ENCODE assay signal across 12 cellular contexts in the genomic region with DNA sequence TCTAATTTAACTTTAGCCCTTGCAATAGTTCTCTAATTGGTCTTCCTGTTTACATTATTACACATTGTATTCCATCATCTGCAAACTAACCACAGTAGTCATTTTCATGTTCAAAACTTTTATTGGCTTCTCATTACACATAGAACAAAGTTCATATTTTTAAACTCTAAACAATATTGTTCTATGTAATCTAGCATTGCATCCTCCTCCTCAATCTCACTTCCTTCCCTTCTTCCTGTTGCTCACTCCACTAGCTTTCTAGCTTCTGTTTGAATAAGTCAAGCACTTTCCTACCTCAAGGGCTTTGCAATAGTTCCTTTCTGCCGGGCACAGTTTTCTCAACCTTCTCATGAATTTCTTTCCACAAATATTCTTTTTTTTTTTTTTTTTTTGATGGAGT. TPM values are rescaled to one million over a fixed set of nuclear protein-coding genes. Genes with fewer than 3 reads are reported as not detected.
DNase-seq lines count a peak whose midpoint lies in the region; ATAC-seq, FAIRE-seq and TF ChIP-seq lines count a peak whose summit lies in the region.
"Not testable (repeated sequence)": the region's sequence is repeated elsewhere in the genome, so short reads cannot be mapped to it uniquely, and the experiment has no call there.
"Had no signal": no experiment of that assay in that cellular context is flagged by ENCODE, and none has a peak within 500 bp of the region (broad histone marks: within the 10 kb centered on the region; RNA-seq: fewer than 3 reads in every experiment).

No MANE protein-coding gene starts in this region.

- peak overlapping the region; percentile 64 for H3K27ac Mint-ChIP-seq in activated CD4-positive, alpha-beta T cell treated with anti-CD3 and anti-CD28 coated beads, Interleukin-2, amount 10 ng/mL, durations not matched to agents 7 days and 5 days
- peak overlapping the region; percentile 68 to 76 for H3K27ac Mint-ChIP-seq in activated naive CD4-positive, alpha-beta T cell treated with anti-CD3 and anti-CD28 coated beads, Interleukin-2, amount 50 U/mL, for 72 hours
- H3K27ac Mint-ChIP-seq in osteocyte (ENCODE audit: unreplicated experiment) = peak overlapping the region; percentile 23

- not testable (repeated sequence) for H3K27me3 ChIP-seq in endothelial cell of umbilical vein (ENCODE audit: control insufficient read depth in 2 of 2, insufficient read depth in 2 of 2, low read length in 2 of 2); right lobe of liver

- not testable (repeated sequence) for H2AFZ ChIP-seq in endothelial cell of umbilical vein (ENCODE audit: low read depth, low read length)

- TF ChIP-seq POLR2A in A549 (IDR thresholded peaks at IDR 0.05; ENCODE audit: low read length); endothelial cell of umbilical vein (IDR thresholded peaks at IDR 0.05; ENCODE audit: low read depth, low read length); right lobe of liver (IDR thresholded peaks at IDR 0.05): not testable (repeated sequence)

- H3K4me2 ChIP-seq in A549 (peak overlapping the region; percentile 38; the same call in 1 of the 3 replicates), endothelial cell of umbilical vein (ENCODE audit: insufficient read depth, low read length) (peak overlapping the region; percentile 70)

- peaks cover 32% of the 10 kb centered on the region for H3K79me2 ChIP-seq in endothelial cell of umbilical vein (ENCODE audit: control insufficient read depth, insufficient read depth, low read length)

- not testable (repeated sequence) for BruUV-seq in endothelial cell of umbilical vein (replicated peaks; lab: Mats Ljungman, UMichigan)

- ATAC-seq in A549 (peak in 1 of 2 experiments; percentile 37; a peak in 2 of 6 replicates), GM18868 (IDR thresholded peaks at IDR 0.05; ENCODE audit: unreplicated experiment) (peak; percentile 46), right lobe of liver (peak; percentile 58 to 77 (median 64))
- not testable (repeated sequence) for ATAC-seq in activated naive CD4-positive, alpha-beta T cell treated with anti-CD3 and anti-CD28 coated beads, Interleukin-2, amount 50 U/mL, for 72 hours

- H3K4me3 ChIP-seq in A549; endothelial cell of umbilical vein (replicated peaks in 1 of 3; ENCODE audit: insufficient read depth in 1 of 3, low read depth in 1 of 3, low read length in 3 of 3); right lobe of liver: not testable (repeated sequence)

- TF ChIP-seq RAD21 in A549 (conservative IDR thresholded peaks at IDR 0.05 in 1 of 2, IDR thresholded peaks at IDR 0.05 in 1 of 2) = not testable (repeated sequence)

- not testable (repeated sequence) for H3K36me3 ChIP-seq in endothelial cell of umbilical vein (ENCODE audit: control insufficient read depth in 2 of 2, extremely low read depth in 1 of 2, insufficient read depth in 2 of 2, low read length in 2 of 2); right lobe of liver

- TF ChIP-seq CTCF in A549 (IDR thresholded peaks at IDR 0.05); endothelial cell of umbilical vein (IDR thresholded peaks at IDR 0.05; ENCODE audit: extremely low read depth in 1 of 2, insufficient read depth in 1 of 2, low read depth in 1 of 2, low read length in 2 of 2); right lobe of liver (IDR thresholded peaks at IDR 0.05); osteocyte (IDR thresholded peaks at IDR 0.05): not testable (repeated sequence)

- not testable (repeated sequence) for H3K9ac ChIP-seq in endothelial cell of umbilical vein (replicated peaks; ENCODE audit: extremely low read depth, insufficient read depth, low read length)

- H3K27me3 Mint-ChIP-seq in activated CD4-positive, alpha-beta T cell treated with anti-CD3 and anti-CD28 coated beads, Interleukin-2, amount 10 ng/mL, durations not matched to agents 7 days and 5 days; osteocyte (ENCODE audit: unreplicated experiment): not testable (repeated sequence)

- H3K4me1 ChIP-seq in A549 (peaks cover 47% of the 10 kb centered on the region), endothelial cell of umbilical vein (ENCODE audit: control insufficient read depth, extremely low read depth, insufficient read depth, low read length) (peaks cover 42% of the 10 kb centered on the region), right lobe of liver (peaks cover 0 to 18% (median 2%) of the 10 kb centered on the region in 4 donors)

- not testable (repeated sequence) for H4K20me1 ChIP-seq in endothelial cell of umbilical vein (replicated peaks; ENCODE audit: control insufficient read depth, extremely low read depth, insufficient read depth, low read length)

- DNase-seq in A549 (ENCODE audit: low read depth in 1 of 2, low spot score in 1 of 2); activated CD4-positive, alpha-beta T cell treated with anti-CD3 and anti-CD28 coated beads, Interleukin-2, amount 10 ng/mL, durations not matched to agents 7 days and 5 days; activated naive CD4-positive, alpha-beta T cell treated with anti-CD3 and anti-CD28 coated beads, Interleukin-2, amount 50 U/mL, for 72 hours (ENCODE audit: low spot score in 2 of 2); endothelial cell of umbilical vein (ENCODE audit: low read depth, low spot score); right lobe of liver; osteocyte (ENCODE audit: extremely low spot score, unreplicated experiment): not testable (repeated sequence)
- peak; percentile 49 for DNase-seq in NOMO-1 treated with DMSO at 0.1 percent for 48 hours (lab: John Stamatoyannopoulos, UW; ENCODE audit: unreplicated experiment)

- POLR2A ChIA-PET in A549 (lab: Yijun Ruan, JAX); activated CD4-positive, alpha-beta T cell treated with anti-CD3 and anti-CD28 coated beads, Interleukin-2, amount 10 ng/mL, durations not matched to agents 7 days and 5 days (lab: Charles Lee); endothelial cell of umbilical vein (lab: Charles Lee): not testable (repeated sequence)

- peaks cover 15% of the 10 kb centered on the region for H3K36me3 Mint-ChIP-seq in activated CD4-positive, alpha-beta T cell treated with anti-CD3 and anti-CD28 coated beads, Interleukin-2, amount 10 ng/mL, durations not matched to agents 7 days and 5 days (ENCODE audit: low read depth)
- H3K36me3 Mint-ChIP-seq in activated naive CD4-positive, alpha-beta T cell treated with anti-CD3 and anti-CD28 coated beads, Interleukin-2, amount 50 U/mL, for 72 hours; osteocyte (ENCODE audit: unreplicated experiment): not testable (repeated sequence)

- WGBS in A549 (ENCODE audit: missing lambda C conversion rate) = no CpG with 5 or more reads among the region's 1 CpG
- WGBS in right lobe of liver (ENCODE audit: insufficient coverage, low coverage, low lambda C conversion rate, missing lambda C conversion rate) = 67% methylated on average over 1 of the region's 1 CpG

- not testable (repeated sequence) for H3K9me3 Mint-ChIP-seq in activated CD4-positive, alpha-beta T cell treated with anti-CD3 and anti-CD28 coated beads, Interleukin-2, amount 10 ng/mL, durations not matched to agents 7 days and 5 days; activated naive CD4-positive, alpha-beta T cell treated with anti-CD3 and anti-CD28 coated beads, Interleukin-2, amount 50 U/mL, for 72 hours; osteocyte (ENCODE audit: unreplicated experiment)

- peaks cover 31% of the 10 kb centered on the region for H3K4me1 Mint-ChIP-seq in activated CD4-positive, alpha-beta T cell treated with anti-CD3 and anti-CD28 coated beads, Interleukin-2, amount 10 ng/mL, durations not matched to agents 7 days and 5 days
- peaks cover 32% of the 10 kb centered on the region for H3K4me1 Mint-ChIP-seq in osteocyte (ENCODE audit: unreplicated experiment)

- intact Hi-C loops in endothelial cell of umbilical vein (cut with micrococcal nuclease); right lobe of liver (cut with DNase I): not testable (repeated sequence)

- FAIRE-seq in A549 (lab: Jason Lieb, UNC) = not testable (repeated sequence)
- peak; percentile 97 for FAIRE-seq in endothelial cell of umbilical vein (lab: Jason Lieb, UNC)

- CTCF ChIA-PET in A549 (lab: Yijun Ruan, JAX); activated CD4-positive, alpha-beta T cell treated with anti-CD3 and anti-CD28 coated beads, Interleukin-2, amount 10 ng/mL, durations not matched to agents 7 days and 5 days (lab: Charles Lee); endothelial cell of umbilical vein (lab: Charles Lee): not testable (repeated sequence)

- H3K9me3 ChIP-seq in A549; endothelial cell of umbilical vein (replicated peaks; ENCODE audit: control insufficient read depth, insufficient read depth, low read length); right lobe of liver: not testable (repeated sequence)

- TF ChIP-seq EP300 in A549 (IDR thresholded peaks at IDR 0.05) = not testable (repeated sequence)

- dilution Hi-C loops in endothelial cell of umbilical vein (cut with MboI; ENCODE audit: extremely low pct_ligation_motif_present, low sequenced_read_pairs) = not testable (repeated sequence)

- H3K9me1 ChIP-seq in endothelial cell of umbilical vein (replicated peaks; ENCODE audit: control insufficient read depth, extremely low read depth, insufficient read depth, low read length) = not testable (repeated sequence)

- not testable (repeated sequence) for H3K4me3 Mint-ChIP-seq in activated CD4-positive, alpha-beta T cell treated with anti-CD3 and anti-CD28 coated beads, Interleukin-2, amount 10 ng/mL, durations not matched to agents 7 days and 5 days; osteocyte (ENCODE audit: unreplicated experiment)

- not testable (repeated sequence) for H3K27ac ChIP-seq in A549, right lobe of liver
- H3K27ac ChIP-seq in endothelial cell of umbilical vein (ENCODE audit: insufficient read depth, low read depth, low read length) = peak overlapping the region; percentile 53

RNA-seq across cellular contexts. Expression of gene POMZP3, which starts 38.5 kb away (rescaled TPM):
- polyA plus RNA-seq in A549 (2011; rRNA removed) = 10.6 and 14.7 TPM in 2 replicates
- polyA plus RNA-seq in A549 (2012; cell fraction: cytosol; rRNA removed) = 8.1 and 9.5 TPM in 2 replicates
- polyA plus RNA-seq in A549 (2012; cell fraction: nucleus; rRNA removed) = 7.8 and 9.1 TPM in 2 replicates
- polyA plus RNA-seq in A549 (2017; fragmentation: RNase III; extraction: RNeasy Plus Mini Kit Qiagen cat#74134 plus additional on column Dnase treatment) = 17.4 to 18.6 TPM (median 17.6 TPM) in 3 replicates
- polyA minus RNA-seq in A549 (2011; rRNA and poly(A)+ RNA removed) = 23.0 and 26.2 TPM in 2 replicates
- 10 to 100 TPM; 11.3 to 12.4 TPM for total RNA-seq in activated CD4-positive, alpha-beta T cell treated with anti-CD3 and anti-CD28 coated beads, Interleukin-2, amount 10 ng/mL, durations not matched to agents 7 days and 5 days
- 10 to 100 TPM in 1 of 2 donors, 1 to 10 TPM in 1; 7.9 to 12.3 TPM for total RNA-seq in activated naive CD4-positive, alpha-beta T cell treated with anti-CD3 and anti-CD28 coated beads, Interleukin-2, amount 50 U/mL, for 72 hours
- total RNA-seq in endothelial cell of umbilical vein = 9.8 and 20.8 TPM in 2 replicates
- 12.7 and 13.5 TPM in 2 replicates for polyA plus RNA-seq in endothelial cell of umbilical vein
- polyA plus RNA-seq in endothelial cell of umbilical vein (2011; cell fraction: cytosol; rRNA removed) = 8.5 and 8.7 TPM in 2 replicates
- polyA plus RNA-seq in endothelial cell of umbilical vein (2011; cell fraction: nucleus; rRNA removed) = 5.6 and 8.2 TPM in 2 replicates
- 4.6 TPM in 2 replicates for polyA plus RNA-seq in endothelial cell of umbilical vein (2012)
- 17.1 and 18.0 TPM in 2 replicates for polyA minus RNA-seq in endothelial cell of umbilical vein
- 4.7 TPM for polyA minus RNA-seq in endothelial cell of umbilical vein (2011; cell fraction: cytosol; rRNA and poly(A)+ RNA removed)
- polyA minus RNA-seq in endothelial cell of umbilical vein (2011; cell fraction: nucleus; rRNA and poly(A)+ RNA removed) = 8.2 and 10.3 TPM in 2 replicates
- 1 to 10 TPM; 2.0 to 3.8 (median 2.6) TPM for total RNA-seq in right lobe of liver
- 9.6 and 11.4 TPM in 2 replicates for total RNA-seq in osteocyte

RNA-seq across cellular contexts. Expression of gene SPDYE16, which starts 45.5 kb away (rescaled TPM):
- polyA plus RNA-seq in A549 (2011; rRNA removed) (not detected in 2 replicates), A549 (2017; fragmentation: RNase III; extraction: RNeasy Plus Mini Kit Qiagen cat#74134 plus additional on column Dnase treatment) (not detected in 3 replicates), endothelial cell of umbilical vein (0.03 and 0.24 TPM in 2 replicates)
- not detected in 2 replicates for polyA plus RNA-seq in A549 (2012; cell fraction: cytosol; rRNA removed)
- not detected in 2 replicates for polyA plus RNA-seq in A549 (2012; cell fraction: nucleus; rRNA removed)
- not detected in 2 replicates for polyA minus RNA-seq in A549 (2011; rRNA and poly(A)+ RNA removed)
- total RNA-seq in activated CD4-positive, alpha-beta T cell treated with anti-CD3 and anti-CD28 coated beads, Interleukin-2, amount 10 ng/mL, durations not matched to agents 7 days and 5 days = under 1 TPM; 0.30 to 0.58 TPM
- under 1 TPM in 1 of 2 donors, not detected in 1; 0.10 TPM for total RNA-seq in activated naive CD4-positive, alpha-beta T cell treated with anti-CD3 and anti-CD28 coated beads, Interleukin-2, amount 50 U/mL, for 72 hours
- total RNA-seq in endothelial cell of umbilical vein (0.22 TPM in 1 of 2 replicates, not detected in the other), right lobe of liver (under 1 TPM in 2 of 6 experiments, not detected in 4; 0.14 to 0.20 TPM), osteocyte (not detected in 2 replicates)
- polyA plus RNA-seq in endothelial cell of umbilical vein (2011; cell fraction: cytosol; rRNA removed) = 0.06 and 0.15 TPM in 2 replicates
- 0.14 and 0.22 TPM in 2 replicates for polyA plus RNA-seq in endothelial cell of umbilical vein (2011; cell fraction: nucleus; rRNA removed)
- 0.10 and 0.19 TPM in 2 replicates for polyA plus RNA-seq in endothelial cell of umbilical vein (2012)
- not detected in 2 replicates for polyA minus RNA-seq in endothelial cell of umbilical vein
- not detected for polyA minus RNA-seq in endothelial cell of umbilical vein (2011; cell fraction: cytosol; rRNA and poly(A)+ RNA removed)
- polyA minus RNA-seq in endothelial cell of umbilical vein (2011; cell fraction: nucleus; rRNA and poly(A)+ RNA removed) = 0.10 TPM in 1 of 2 replicates, not detected in the other
- total RNA-seq: epithelial cell of proximal tubule, H1, HT1080, left ventricle myocardium superior had no signal
- polyA plus RNA-seq: H1 had no signal
